15 cellular contexts compared by ENCODE assay signal in genomic region chr9:76424491-76424890, GRCh38. TPM values are rescaled to one million over a fixed set of nuclear protein-coding genes. Genes with fewer than 3 reads are reported as not detected.
A peak's percentile ranks its signal among the peaks of the same experiment; 100 is the strongest.
DNase-seq lines count a peak whose midpoint lies in the region; ATAC-seq, FAIRE-seq and TF ChIP-seq lines count a peak whose summit lies in the region.
"Had no signal": no experiment of that assay in that cellular context is flagged by ENCODE, and none has a peak within 500 bp of the region (broad histone marks: within the 10 kb centered on the region; RNA-seq: fewer than 3 reads in every experiment).

No MANE protein-coding gene starts in this region.

- FAIRE-seq in GM12892 (lab: Jason Lieb, UNC): no peak

- ATAC-seq in GM18508 (IDR thresholded peaks at IDR 0.05; ENCODE audit: insufficient read depth, unreplicated experiment): peak; percentile 56
- no peak for ATAC-seq in central memory CD8-positive, alpha-beta T cell (replicated peaks; ENCODE audit: extremely low read depth, poor library complexity, severe bottlenecking)

- TF ChIP-seq CTCF in VCaP (conservative IDR thresholded peaks at IDR 0.05) (no peak), CD14-positive monocyte (IDR thresholded peaks at IDR 0.05) (no peak)

- H3K27me3 Mint-ChIP-seq in activated T-cell treated with anti-CD3 and anti-CD28 coated beads, Interleukin-2, amount 50 U/mL, for 24 hours: no peaks in the 10 kb centered on the region
- H3K27me3 Mint-ChIP-seq in central memory CD8-positive, alpha-beta T cell: no peaks in the 10 kb centered on the region
- H3K27me3 Mint-ChIP-seq in CD14-positive monocyte (ENCODE audit: low read depth in 3 of 3): peaks cover 0 to 2% (median 0%) of the 10 kb centered on the region in 3 donors

- TF ChIP-seq POLR2A in GM12892 (IDR thresholded peaks at IDR 0.05; ENCODE audit: low read depth, low read length): no peak

- peak overlapping the region; percentile 89 for H3K27ac Mint-ChIP-seq in activated T-cell treated with anti-CD3 and anti-CD28 coated beads, Interleukin-2, amount 50 U/mL, for 24 hours
- H3K27ac Mint-ChIP-seq in central memory CD8-positive, alpha-beta T cell (ENCODE audit: low read depth): peak overlapping the region; percentile 7
- H3K27ac Mint-ChIP-seq in CD14-positive monocyte: no peak overlapping the region

- H3K27ac ChIP-seq in VCaP: peak overlapping the region; percentile 59
- H3K27ac ChIP-seq: BLaER1, KMS-11 had no signal

- no peaks in the 10 kb centered on the region for H3K9me3 Mint-ChIP-seq in activated T-cell treated with anti-CD3 and anti-CD28 coated beads, Interleukin-2, amount 50 U/mL, for 24 hours
- no peaks in the 10 kb centered on the region for H3K9me3 Mint-ChIP-seq in central memory CD8-positive, alpha-beta T cell
- H3K9me3 Mint-ChIP-seq in CD14-positive monocyte: peaks cover 0 to 3% (median 0%) of the 10 kb centered on the region in 7 donors
- H3K9me3 Mint-ChIP-seq: CD8-positive, alpha-beta memory T cell had no signal

- H3K36me3 Mint-ChIP-seq in activated T-cell treated with anti-CD3 and anti-CD28 coated beads, Interleukin-2, amount 50 U/mL, for 24 hours (ENCODE audit: low read depth): no peaks in the 10 kb centered on the region
- H3K36me3 Mint-ChIP-seq in central memory CD8-positive, alpha-beta T cell (ENCODE audit: insufficient read depth): no peaks in the 10 kb centered on the region
- H3K36me3 Mint-ChIP-seq in CD14-positive monocyte: no peaks in the 10 kb centered on the region
- H3K36me3 Mint-ChIP-seq: CD8-positive, alpha-beta memory T cell had no signal

- H3K4me3 Mint-ChIP-seq in activated T-cell treated with anti-CD3 and anti-CD28 coated beads, Interleukin-2, amount 50 U/mL, for 24 hours: peak overlapping the region; percentile 0
- no peak overlapping the region for H3K4me3 Mint-ChIP-seq in central memory CD8-positive, alpha-beta T cell
- no peak overlapping the region for H3K4me3 Mint-ChIP-seq in CD14-positive monocyte
- H3K4me3 Mint-ChIP-seq: CD8-positive, alpha-beta memory T cell had no signal

- DNase-seq in activated T-cell treated with anti-CD3 and anti-CD28 coated beads, Interleukin-2, amount 50 U/mL, for 24 hours: no peak
- no peak for DNase-seq in activated T-cell treated with anti-CD3 and anti-CD28 coated beads for 4 hours
- DNase-seq in central memory CD8-positive, alpha-beta T cell (ENCODE audit: low spot score in 2 of 2): no peak
- DNase-seq in cerebellar cortex (ENCODE audit: low spot score): no peak
- DNase-seq in CD14-positive monocyte (ENCODE audit: low spot score): no peak
- no peak for DNase-seq in GM12892 (ENCODE audit: insufficient read length)
- DNase-seq: CD8-positive, alpha-beta memory T cell; EL; MV-4-11; NCI-H1694 treated with DMSO at 0.1 percent for 48 hours; Right ventricle myocardium superior had no signal

- H3K4me1 Mint-ChIP-seq in activated T-cell treated with anti-CD3 and anti-CD28 coated beads, Interleukin-2, amount 50 U/mL, for 24 hours (ENCODE audit: low read depth): peaks cover 37% of the 10 kb centered on the region
- no peaks in the 10 kb centered on the region for H3K4me1 Mint-ChIP-seq in central memory CD8-positive, alpha-beta T cell
- H3K4me1 Mint-ChIP-seq in CD14-positive monocyte: peaks cover 7% of the 10 kb centered on the region

- intact Hi-C loops in CD14-positive monocyte (cut with micrococcal nuclease): no loop called here

RNA-seq across cellular contexts. Expression of gene RFK, which starts 30.3 kb away (rescaled TPM):
- 10 to 100 TPM; 44.4 to 46.6 TPM for polyA plus RNA-seq in CD14-positive monocyte
- polyA plus RNA-seq in GM12892 (2012; ENCODE audit: missing spikeins): 10.1 TPM

RNA-seq across cellular contexts. Expression of gene GCNT1, which starts 34.5 kb away (rescaled TPM):
- polyA plus RNA-seq in CD14-positive monocyte: 10 to 100 TPM in 1 of 2 donors, 1 to 10 TPM in 1; 8.4 to 15.4 TPM
- 7.4 TPM for polyA plus RNA-seq in GM12892 (2012; ENCODE audit: missing spikeins)

Comparison
In these comparisons a context has a peak if more than half of its experiments do, and no peak if none do; other contexts are left out.
1. H3K27ac Mint-ChIP-seq: peak in activated T-cell treated with anti-CD3 and anti-CD28 coated beads, Interleukin-2, amount 50 U/mL, for 24 hours (single experiment) and central memory CD8-positive, alpha-beta T cell (single experiment); none in CD14-positive monocyte (0 of 7).